ENCODE assay signal across 15 cellular contexts in genomic region chr5:150654181-150654580, GRCh38.
"Had no signal": no experiment of that assay in that cellular context is flagged by ENCODE, and none has a peak within 500 bp of the region (broad histone marks: within the 10 kb centered on the region; RNA-seq: fewer than 3 reads in every experiment).

No MANE protein-coding gene starts in this region.

- DNase-seq: activated naive CD4-positive, alpha-beta T cell treated with anti-CD3 and anti-CD28 coated beads, Interleukin-2, amount 50 U/mL, for 16 hours; activated T-cell treated with anti-CD3 and anti-CD28 coated beads, Interleukin-2, amount 50 U/mL, for 1 hour; body of pancreas; cerebellar nuclear complex; dermis blood vessel endothelial cell; glutamatergic neuron; stimulated activated CD4-positive, alpha-beta T cell treated with anti-CD3 and anti-CD28 coated beads, Interleukin-12 subunit alpha, Interleukin-12 subunit beta, amount 100 ng/mL, for 4 hours; stimulated activated CD4-positive, alpha-beta T cell treated with anti-CD3 and anti-CD28 coated beads, Interleukin-2, amount 100 ng/mL, for 48 hours; stimulated activated CD8-positive, alpha-beta memory T cell treated with anti-CD3 and anti-CD28 coated beads, Interleukin-4, amount 100 ng/mL, for 48 hours; testis had no signal

- H3K27ac ChIP-seq: neutrophil had no signal

- H3K27me3 ChIP-seq: body of pancreas, testis had no signal

- H3K9me3 Mint-ChIP-seq: stimulated activated naive CD8-positive, alpha-beta T cell treated with anti-CD3 and anti-CD28 coated beads, Interleukin-15, Interleukin-2, amounts not matched to agents 100 ng/mL and 50 ng/mL, for 24 hours had no signal

- H3K27ac Mint-ChIP-seq: stimulated activated naive CD8-positive, alpha-beta T cell treated with anti-CD3 and anti-CD28 coated beads, Interleukin-15, Interleukin-2, amounts not matched to agents 100 ng/mL and 50 ng/mL, for 24 hours had no signal

- H3K4me3 Mint-ChIP-seq: stimulated activated naive CD8-positive, alpha-beta T cell treated with anti-CD3 and anti-CD28 coated beads, Interleukin-15, Interleukin-2, amounts not matched to agents 100 ng/mL and 50 ng/mL, for 24 hours had no signal

- H3K9me3 ChIP-seq: body of pancreas, neutrophil, testis had no signal

- H3K36me3 ChIP-seq: neutrophil had no signal

- ATAC-seq: body of pancreas, left lobe of liver, sciatic nerve had no signal

- H3K27me3 Mint-ChIP-seq: stimulated activated naive CD8-positive, alpha-beta T cell treated with anti-CD3 and anti-CD28 coated beads, Interleukin-15, Interleukin-2, amounts not matched to agents 100 ng/mL and 50 ng/mL, for 24 hours had no signal

- FAIRE-seq: urothelium cell line had no signal

- H3K4me3 ChIP-seq: body of pancreas, testis had no signal
